1 cellular context compared by ENCODE assay signal in genomic region chr5:138212828-138213160, GRCh38.
TF ChIP-seq lines count a peak whose summit lies in the region.

No MANE protein-coding gene starts in this region.

TF ChIP-seq in SK-N-SH treated with all-trans-retinoic acid at 6 μM for 48 hours, 23 proteins besides CTCF, POLR2A, EP300 and RAD21 (continued from another document):
- TF ChIP-seq BACH2 (CRISPR knock-in tag; IDR thresholded peaks at IDR 0.05; ENCODE audit: borderline replicate concordance) (no peak), ZNF565 (CRISPR knock-in tag; conservative IDR thresholded peaks at IDR 0.05; ENCODE audit: low read depth) (no peak), ZC3H10 (CRISPR knock-in tag; IDR thresholded peaks at IDR 0.05) (no peak), PPARA (CRISPR knock-in tag; IDR thresholded peaks at IDR 0.05; ENCODE audit: borderline replicate concordance) (no peak), ISL1 (CRISPR knock-in tag; IDR thresholded peaks at IDR 0.05) (no peak)
